Comparison of ENCODE assay signal across 8 cellular contexts in genomic region chr16:8936421-8936820, GRCh38. TPM values are rescaled to one million over a fixed set of nuclear protein-coding genes. Genes with fewer than 3 reads are reported as not detected.
DNase-seq lines count a peak whose midpoint lies in the region; TF ChIP-seq lines count a peak whose summit lies in the region.

No MANE protein-coding gene starts in this region.

- H4K20me1 ChIP-seq in osteoblast (ENCODE audit: insufficient read depth, low read length): peaks cover 98% of the 10 kb centered on the region

- no peak overlapping the region for H3K4me3 ChIP-seq in osteoblast (ENCODE audit: insufficient read depth, low read length)

- H3K36me3 ChIP-seq in osteoblast (ENCODE audit: insufficient read depth, low read length): no peaks in the 10 kb centered on the region

- H3K4me3 Mint-ChIP-seq in mesothelial cell of epicardium: no peak overlapping the region

- H3K4me1 ChIP-seq in osteoblast (ENCODE audit: insufficient read depth, low read length): peaks cover 7% of the 10 kb centered on the region

- H3K36me3 Mint-ChIP-seq in mesothelial cell of epicardium: peaks cover 2% of the 10 kb centered on the region

- H3K4me2 ChIP-seq in osteoblast (ENCODE audit: insufficient read depth, low read length): no peak overlapping the region

- no peak overlapping the region for H3K27ac ChIP-seq in osteoblast (ENCODE audit: low read depth, low read length)

- TF ChIP-seq CTCF in osteoblast (IDR thresholded peaks at IDR 0.05; ENCODE audit: extremely low read depth, low read depth, low read length) (peak; percentile 52), mesothelial cell of epicardium (IDR thresholded peaks at IDR 0.05; ENCODE audit: unreplicated experiment) (no peak)

- no peaks in the 10 kb centered on the region for H3K27me3 Mint-ChIP-seq in mesothelial cell of epicardium (ENCODE audit: low read depth)

- H2AFZ ChIP-seq in osteoblast (ENCODE audit: low read length): no peak overlapping the region

- no peaks in the 10 kb centered on the region for H3K9me3 ChIP-seq in osteoblast (ENCODE audit: low read depth, low read length)

- H3K4me1 Mint-ChIP-seq in mesothelial cell of epicardium: peaks cover 12% of the 10 kb centered on the region

- DNase-seq in DMS 273 (lab: John Stamatoyannopoulos, UW; ENCODE audit: unreplicated experiment) (peak; percentile 66), DMS 273 treated with DMSO at 0.1 percent for 48 hours (lab: John Stamatoyannopoulos, UW) (no peak), H4 (ENCODE audit: low spot score) (peak; percentile 50), M059J (ENCODE audit: low read depth) (peak; percentile 69), osteoblast (ENCODE audit: insufficient read length, low spot score, missing footprints) (peak; percentile 62), mesothelial cell of epicardium (ENCODE audit: low spot score in 2 of 2, unreplicated experiment in 2 of 2) (no peak)
- peak; percentile 46 to 75 for DNase-seq in activated CD4-positive, alpha-beta T cell treated with anti-CD3 and anti-CD28 coated beads, Interleukin-2, amount 50 U/mL, for 24 hours (ENCODE audit: low read depth in 1 of 2, low spot score in 1 of 2)
- peak; percentile 42 for DNase-seq in effector CD8-positive, alpha-beta T cell (lab: John Stamatoyannopoulos, UW)

- H3K27ac Mint-ChIP-seq in mesothelial cell of epicardium: no peak overlapping the region

- H3K79me2 ChIP-seq in osteoblast (ENCODE audit: insufficient read depth, low read length): peaks cover 99% of the 10 kb centered on the region

- H3K27me3 ChIP-seq in osteoblast (ENCODE audit: insufficient read depth, low read length): no peaks in the 10 kb centered on the region

- H3K9me3 Mint-ChIP-seq in mesothelial cell of epicardium: no peaks in the 10 kb centered on the region

RNA-seq across cellular contexts. Expression of gene USP7, which starts 27.3 kb away (rescaled TPM):
- 14.4 and 33.8 TPM in 2 replicates for total RNA-seq in H4 (2014; rRNA removed; shearing (Covaris generic))
- total RNA-seq in M059J (2014; rRNA removed; shearing (Covaris generic)): 35.0 and 56.1 TPM in 2 replicates
- total RNA-seq in osteoblast: 46.0 and 51.4 TPM in 2 replicates
- 135 to 139 TPM (median 136 TPM) in 3 replicates for total RNA-seq in mesothelial cell of epicardium

RNA-seq across cellular contexts. Expression of gene LITAFD, which starts 54.3 kb away (rescaled TPM):
- not detected in 2 replicates for total RNA-seq in H4 (2014; rRNA removed; shearing (Covaris generic))
- not detected in 2 replicates for total RNA-seq in M059J (2014; rRNA removed; shearing (Covaris generic))
- total RNA-seq in osteoblast: not detected in 2 replicates
- not detected in 3 replicates for total RNA-seq in mesothelial cell of epicardium

Comparison
In these comparisons a context has a peak if more than half of its experiments do, and no peak if none do; other contexts are left out.
1. DNase-seq: peak in DMS 273 (single experiment), H4 (single experiment), M059J (single experiment), activated CD4-positive, alpha-beta T cell treated with anti-CD3 and anti-CD28 coated beads, Interleukin-2, amount 50 U/mL, for 24 hours (2 of 2), effector CD8-positive, alpha-beta T cell (single experiment) and osteoblast (single experiment); none in DMS 273 treated with DMSO at 0.1 percent for 48 hours (single experiment) and mesothelial cell of epicardium (0 of 2).